Comparison of ENCODE assay signal across 1 cellular context in the genomic region with DNA sequence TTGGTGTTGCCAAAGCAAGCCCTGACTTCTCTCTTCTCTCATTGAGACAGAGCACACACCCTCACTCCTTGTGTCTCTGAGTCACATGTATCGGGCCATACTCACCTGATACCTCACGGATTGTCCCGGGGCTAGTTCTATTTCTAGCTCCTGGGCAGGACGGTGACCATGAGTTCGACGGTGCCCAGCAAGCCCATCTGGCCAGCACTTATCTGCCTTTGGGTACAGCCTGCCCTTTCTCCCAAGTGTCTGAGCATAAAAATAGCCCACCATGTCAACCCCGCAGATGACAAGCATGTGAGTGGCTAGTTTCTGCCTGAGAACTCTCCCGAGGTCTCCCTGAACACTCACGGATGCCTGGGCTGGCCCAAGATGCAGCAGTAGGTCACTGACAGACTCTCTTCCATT.
TF ChIP-seq lines count a peak whose summit lies in the region.

No MANE protein-coding gene starts in this region.

TF ChIP-seq in K562, 482 proteins besides CTCF, POLR2A, EP300 and RAD21 (continued from another document):
- TF ChIP-seq, protein P1, sequence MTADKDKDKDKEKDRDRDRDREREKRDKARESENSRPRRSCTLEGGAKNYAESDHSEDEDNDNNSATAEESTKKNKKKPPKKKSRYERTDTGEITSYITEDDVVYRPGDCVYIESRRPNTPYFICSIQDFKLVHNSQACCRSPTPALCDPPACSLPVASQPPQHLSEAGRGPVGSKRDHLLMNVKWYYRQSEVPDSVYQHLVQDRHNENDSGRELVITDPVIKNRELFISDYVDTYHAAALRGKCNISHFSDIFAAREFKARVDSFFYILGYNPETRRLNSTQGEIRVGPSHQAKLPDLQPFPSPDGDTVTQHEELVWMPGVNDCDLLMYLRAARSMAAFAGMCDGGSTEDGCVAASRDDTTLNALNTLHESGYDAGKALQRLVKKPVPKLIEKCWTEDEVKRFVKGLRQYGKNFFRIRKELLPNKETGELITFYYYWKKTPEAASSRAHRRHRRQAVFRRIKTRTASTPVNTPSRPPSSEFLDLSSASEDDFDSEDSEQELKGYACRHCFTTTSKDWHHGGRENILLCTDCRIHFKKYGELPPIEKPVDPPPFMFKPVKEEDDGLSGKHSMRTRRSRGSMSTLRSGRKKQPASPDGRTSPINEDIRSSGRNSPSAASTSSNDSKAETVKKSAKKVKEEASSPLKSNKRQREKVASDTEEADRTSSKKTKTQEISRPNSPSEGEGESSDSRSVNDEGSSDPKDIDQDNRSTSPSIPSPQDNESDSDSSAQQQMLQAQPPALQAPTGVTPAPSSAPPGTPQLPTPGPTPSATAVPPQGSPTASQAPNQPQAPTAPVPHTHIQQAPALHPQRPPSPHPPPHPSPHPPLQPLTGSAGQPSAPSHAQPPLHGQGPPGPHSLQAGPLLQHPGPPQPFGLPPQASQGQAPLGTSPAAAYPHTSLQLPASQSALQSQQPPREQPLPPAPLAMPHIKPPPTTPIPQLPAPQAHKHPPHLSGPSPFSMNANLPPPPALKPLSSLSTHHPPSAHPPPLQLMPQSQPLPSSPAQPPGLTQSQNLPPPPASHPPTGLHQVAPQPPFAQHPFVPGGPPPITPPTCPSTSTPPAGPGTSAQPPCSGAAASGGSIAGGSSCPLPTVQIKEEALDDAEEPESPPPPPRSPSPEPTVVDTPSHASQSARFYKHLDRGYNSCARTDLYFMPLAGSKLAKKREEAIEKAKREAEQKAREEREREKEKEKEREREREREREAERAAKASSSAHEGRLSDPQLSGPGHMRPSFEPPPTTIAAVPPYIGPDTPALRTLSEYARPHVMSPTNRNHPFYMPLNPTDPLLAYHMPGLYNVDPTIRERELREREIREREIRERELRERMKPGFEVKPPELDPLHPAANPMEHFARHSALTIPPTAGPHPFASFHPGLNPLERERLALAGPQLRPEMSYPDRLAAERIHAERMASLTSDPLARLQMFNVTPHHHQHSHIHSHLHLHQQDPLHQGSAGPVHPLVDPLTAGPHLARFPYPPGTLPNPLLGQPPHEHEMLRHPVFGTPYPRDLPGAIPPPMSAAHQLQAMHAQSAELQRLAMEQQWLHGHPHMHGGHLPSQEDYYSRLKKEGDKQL (CRISPR knock-in tag; IDR thresholded peaks at IDR 0.05; ENCODE audit: borderline replicate concordance), result no peak
- TF ChIP-seq CBFB (CRISPR knock-in tag; IDR thresholded peaks at IDR 0.05), result no peak
- TF ChIP-seq CBFA2T3 (IDR thresholded peaks at IDR 0.05), result no peak
- no peak for TF ChIP-seq IFI16 (CRISPR knock-in tag; IDR thresholded peaks at IDR 0.05)
- no peak for TF ChIP-seq BRD4 (IDR thresholded peaks at IDR 0.05)
- TF ChIP-seq RBM14 (IDR thresholded peaks at IDR 0.05; ENCODE audit: borderline replicate concordance, insufficient read depth, low read depth, low read length), result no peak
- TF ChIP-seq ZNF707 (CRISPR knock-in tag; conservative IDR thresholded peaks at IDR 0.05), result no peak
